Comparison of ENCODE assay signal across 14 cellular contexts in the genomic region with DNA sequence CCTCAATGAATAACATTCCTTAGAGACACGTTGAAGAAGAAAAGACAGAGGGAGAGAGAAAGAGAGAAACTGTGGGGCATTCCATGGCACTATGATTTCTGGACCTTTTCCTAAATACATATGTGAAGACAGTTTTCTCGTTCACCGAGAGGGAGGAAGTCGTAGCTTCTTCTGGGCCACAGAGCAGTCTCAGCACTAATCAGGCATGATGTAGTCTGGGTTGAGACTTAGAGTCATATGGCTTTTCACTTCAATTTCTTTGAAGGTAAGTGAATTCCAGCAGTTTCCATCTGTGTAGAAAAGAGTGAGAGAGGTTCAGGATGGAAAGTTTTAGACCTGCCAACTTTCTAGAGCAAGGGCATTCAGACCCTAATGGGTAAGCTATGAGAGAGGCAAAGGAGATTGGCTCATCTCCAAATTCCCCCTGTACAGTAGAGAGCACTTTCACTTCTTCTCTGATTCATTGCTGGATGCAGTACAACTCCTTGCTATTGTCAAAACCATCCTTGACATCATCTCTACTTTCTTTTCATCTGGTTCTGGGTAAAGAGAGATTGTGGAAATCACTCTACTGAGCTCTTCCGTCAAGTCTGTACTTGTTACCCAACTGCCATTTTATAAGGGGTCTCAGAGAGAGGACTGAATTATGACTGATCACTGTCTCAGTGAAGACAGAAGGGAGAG. TPM values are rescaled to one million over a fixed set of nuclear protein-coding genes. Genes with fewer than 3 reads are reported as not detected.
A peak's percentile ranks its signal among the peaks of the same experiment; 100 is the strongest.
DNase-seq lines count a peak whose midpoint lies in the region; ATAC-seq and TF ChIP-seq lines count a peak whose summit lies in the region.
"Had no signal": no experiment of that assay in that cellular context is flagged by ENCODE, and none has a peak within 500 bp of the region (broad histone marks: within the 10 kb centered on the region; RNA-seq: fewer than 3 reads in every experiment).

No MANE protein-coding gene starts in this region.

- H3K27ac ChIP-seq in upper lobe of right lung, result no peak overlapping the region
- H3K27ac ChIP-seq: right lobe of liver had no signal

- peak; percentile 36 for ATAC-seq in activated naive CD8-positive, alpha-beta T cell treated with anti-CD3 and anti-CD28 coated beads, Interleukin-2, amount 50 U/mL, for 24 hours
- peak; percentile 61 for ATAC-seq in HG02623 (IDR thresholded peaks at IDR 0.05; ENCODE audit: unreplicated experiment)
- peak; percentile 84 for ATAC-seq in HG03520 (IDR thresholded peaks at IDR 0.05; ENCODE audit: unreplicated experiment)
- peak; percentile 50 for ATAC-seq in upper lobe of right lung
- ATAC-seq: PC-3, right lobe of liver had no signal

- no peaks in the 10 kb centered on the region for H3K36me3 ChIP-seq in upper lobe of right lung
- H3K36me3 ChIP-seq: right lobe of liver had no signal

- intact Hi-C loops in upper lobe of right lung (cut with DNase I), result no loop called here

- no peaks in the 10 kb centered on the region for H3K4me1 Mint-ChIP-seq in activated naive CD8-positive, alpha-beta T cell treated with anti-CD3 and anti-CD28 coated beads, Interleukin-2, amount 50 U/mL, for 24 hours
- H3K4me1 Mint-ChIP-seq in activated naive CD8-positive, alpha-beta T cell treated with anti-CD3 and anti-CD28 coated beads for 36 hours, result peaks cover 6% of the 10 kb centered on the region

- DNase-seq in activated naive CD8-positive, alpha-beta T cell treated with anti-CD3 and anti-CD28 coated beads, Interleukin-2, amount 50 U/mL, for 24 hours, result no peak
- DNase-seq in activated naive CD8-positive, alpha-beta T cell treated with anti-CD3 and anti-CD28 coated beads for 36 hours, result no peak
- DNase-seq in upper lobe of right lung (no peak), ureter (ENCODE audit: low spot score) (no peak), COLO668 (lab: John Stamatoyannopoulos, UW; ENCODE audit: unreplicated experiment) (no peak), NCI-H524 treated with DMSO at 0.1 percent for 48 hours (lab: John Stamatoyannopoulos, UW) (no peak)
- DNase-seq: NCI-H1930, PC-3, right lobe of liver, T-helper 2 cell had no signal

- H3K27me3 ChIP-seq in upper lobe of right lung, result no peaks in the 10 kb centered on the region
- H3K27me3 ChIP-seq: right lobe of liver had no signal

- H3K4me3 Mint-ChIP-seq in activated naive CD8-positive, alpha-beta T cell treated with anti-CD3 and anti-CD28 coated beads, Interleukin-2, amount 50 U/mL, for 24 hours, result no peak overlapping the region
- no peak overlapping the region for H3K4me3 Mint-ChIP-seq in activated naive CD8-positive, alpha-beta T cell treated with anti-CD3 and anti-CD28 coated beads for 36 hours
- H3K4me3 Mint-ChIP-seq: IgD-negative memory B cell had no signal

- H3K27ac Mint-ChIP-seq in activated naive CD8-positive, alpha-beta T cell treated with anti-CD3 and anti-CD28 coated beads, Interleukin-2, amount 50 U/mL, for 24 hours, result no peak overlapping the region
- no peak overlapping the region for H3K27ac Mint-ChIP-seq in activated naive CD8-positive, alpha-beta T cell treated with anti-CD3 and anti-CD28 coated beads for 36 hours
- H3K27ac Mint-ChIP-seq: IgD-negative memory B cell had no signal

- no peaks in the 10 kb centered on the region for H3K9me3 ChIP-seq in upper lobe of right lung
- H3K9me3 ChIP-seq: right lobe of liver had no signal

- no peaks in the 10 kb centered on the region for H3K36me3 Mint-ChIP-seq in activated naive CD8-positive, alpha-beta T cell treated with anti-CD3 and anti-CD28 coated beads, Interleukin-2, amount 50 U/mL, for 24 hours (ENCODE audit: low read depth)
- H3K36me3 Mint-ChIP-seq in activated naive CD8-positive, alpha-beta T cell treated with anti-CD3 and anti-CD28 coated beads for 36 hours, result no peaks in the 10 kb centered on the region

- H3K4me1 ChIP-seq in upper lobe of right lung, result no peaks in the 10 kb centered on the region
- H3K4me1 ChIP-seq: right lobe of liver had no signal

- H3K27me3 Mint-ChIP-seq in activated naive CD8-positive, alpha-beta T cell treated with anti-CD3 and anti-CD28 coated beads, Interleukin-2, amount 50 U/mL, for 24 hours, result no peaks in the 10 kb centered on the region
- peaks cover 10% of the 10 kb centered on the region for H3K27me3 Mint-ChIP-seq in activated naive CD8-positive, alpha-beta T cell treated with anti-CD3 and anti-CD28 coated beads for 36 hours

- TF ChIP-seq CTCF in upper lobe of right lung (IDR thresholded peaks at IDR 0.05), result no peak

- no peaks in the 10 kb centered on the region for H3K9me3 Mint-ChIP-seq in activated naive CD8-positive, alpha-beta T cell treated with anti-CD3 and anti-CD28 coated beads, Interleukin-2, amount 50 U/mL, for 24 hours
- no peaks in the 10 kb centered on the region for H3K9me3 Mint-ChIP-seq in activated naive CD8-positive, alpha-beta T cell treated with anti-CD3 and anti-CD28 coated beads for 36 hours

- H3K4me3 ChIP-seq in upper lobe of right lung, result no peak overlapping the region
- H3K4me3 ChIP-seq: right lobe of liver had no signal

RNA-seq across cellular contexts. Expression of gene OR9A4, which starts 31.5 kb away (rescaled TPM):
- total RNA-seq in activated naive CD8-positive, alpha-beta T cell treated with anti-CD3 and anti-CD28 coated beads for 36 hours, result not detected
- 0.20 TPM for total RNA-seq in upper lobe of right lung
- total RNA-seq in ureter, result not detected
- total RNA-seq: fibroblast of lung, PC-3, right lobe of liver had no signal

RNA-seq across cellular contexts. Expression of gene PRSS37, which starts 43.4 kb away (rescaled TPM):
- total RNA-seq in activated naive CD8-positive, alpha-beta T cell treated with anti-CD3 and anti-CD28 coated beads for 36 hours, result not detected
- total RNA-seq in upper lobe of right lung, result not detected
- not detected for total RNA-seq in ureter
- total RNA-seq: fibroblast of lung, PC-3, right lobe of liver had no signal
